ENCODE assay signal across 1 cellular context in genomic region chr17:6651483-6652452, GRCh38.
TF ChIP-seq lines count a peak whose summit lies in the region.

Gene C17orf100, plus strand, starts transcription at chr17:6651762. Its CDS starts 152 bp downstream, at chr17:6651914.
Gene MED31, minus strand, starts transcription at chr17:6651605. Its CDS starts 77 bp downstream, at chr17:6651528.

TF ChIP-seq in A549, 52 proteins besides CTCF, POLR2A, EP300 and RAD21 (continued from another document):
- TF ChIP-seq REST (IDR thresholded peaks at IDR 0.05), result no peak
- TF ChIP-seq CEBPB (IDR thresholded peaks at IDR 0.05), result no peak
- TF ChIP-seq ESRRA (IDR thresholded peaks at IDR 0.05; ENCODE audit: borderline replicate concordance, low read length), result 0 out of 2 replicates have a peak, but pooled peaks have one; percentile 2
- no peak for TF ChIP-seq ZSCAN20 (CRISPR knock-in tag; IDR thresholded peaks at IDR 0.05)
- 0 out of 2 replicates have a peak, but pooled peaks have one; percentile 18 for TF ChIP-seq FOSB (CRISPR knock-in tag; IDR thresholded peaks at IDR 0.05)
- TF ChIP-seq MAZ (IDR thresholded peaks at IDR 0.05; ENCODE audit: borderline replicate concordance, low read depth, low read length), result no peak
- TF ChIP-seq E2F6 (IDR thresholded peaks at IDR 0.05; ENCODE audit: borderline replicate concordance, low read depth), result peak; percentile 98
- no peak for TF ChIP-seq POLR2AphosphoS2 (conservative IDR thresholded peaks at IDR 0.05; ENCODE audit: low read length)
- TF ChIP-seq MAFK (IDR thresholded peaks at IDR 0.05; ENCODE audit: partially characterized antibody), result peak; percentile 56
- TF ChIP-seq PHF8 (IDR thresholded peaks at IDR 0.05; ENCODE audit: borderline replicate concordance, low read depth), result peak; percentile 41; the same call in 1 of the 2 replicates
- TF ChIP-seq MAX (IDR thresholded peaks at IDR 0.05), result peak; percentile 98
